Comparison of ENCODE assay signal across 1 cellular context in genomic region chr6:137707038-137707589, GRCh38.
A peak's percentile ranks its signal among the peaks of the same experiment; 100 is the strongest.
TF ChIP-seq lines count a peak whose summit lies in the region.

No MANE protein-coding gene starts in this region.

TF ChIP-seq in HepG2, 621 proteins besides CTCF, POLR2A, EP300 and RAD21 (continued from another document and continues in another):
- TF ChIP-seq, protein P1, sequence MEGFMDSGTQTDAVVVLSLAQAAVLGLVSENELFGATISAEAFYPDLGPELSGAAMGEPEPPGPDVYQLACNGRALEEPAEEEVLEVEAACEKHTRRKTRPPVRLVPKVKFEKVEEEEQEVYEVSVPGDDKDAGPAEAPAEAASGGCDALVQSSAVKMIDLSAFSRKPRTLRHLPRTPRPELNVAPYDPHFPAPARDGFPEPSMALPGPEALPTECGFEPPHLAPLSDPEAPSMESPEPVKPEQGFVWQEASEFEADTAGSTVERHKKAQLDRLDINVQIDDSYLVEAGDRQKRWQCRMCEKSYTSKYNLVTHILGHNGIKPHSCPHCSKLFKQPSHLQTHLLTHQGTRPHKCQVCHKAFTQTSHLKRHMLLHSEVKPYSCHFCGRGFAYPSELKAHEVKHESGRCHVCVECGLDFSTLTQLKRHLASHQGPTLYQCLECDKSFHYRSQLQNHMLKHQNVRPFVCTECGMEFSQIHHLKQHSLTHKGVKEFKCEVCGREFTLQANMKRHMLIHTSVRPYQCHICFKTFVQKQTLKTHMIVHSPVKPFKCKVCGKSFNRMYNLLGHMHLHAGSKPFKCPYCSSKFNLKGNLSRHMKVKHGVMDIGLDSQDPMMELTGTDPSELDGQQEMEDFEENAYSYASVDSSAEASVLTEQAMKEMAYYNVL (CRISPR knock-in tag; IDR thresholded peaks at IDR 0.05; ENCODE audit: borderline replicate concordance): no peak
- no peak for TF ChIP-seq KLF13 (CRISPR knock-in tag; IDR thresholded peaks at IDR 0.05)
- no peak for TF ChIP-seq ISL2 (CRISPR knock-in tag; IDR thresholded peaks at IDR 0.05)
- TF ChIP-seq ZFP90 (CRISPR knock-in tag; IDR thresholded peaks at IDR 0.05; ENCODE audit: borderline replicate concordance): no peak
- no peak for TF ChIP-seq ZNF225 (CRISPR knock-in tag; IDR thresholded peaks at IDR 0.05)
- TF ChIP-seq ZNF709 (CRISPR knock-in tag; IDR thresholded peaks at IDR 0.05): no peak
- no peak for TF ChIP-seq NKX3-1 (CRISPR knock-in tag; IDR thresholded peaks at IDR 0.05)
- TF ChIP-seq, protein P2, sequence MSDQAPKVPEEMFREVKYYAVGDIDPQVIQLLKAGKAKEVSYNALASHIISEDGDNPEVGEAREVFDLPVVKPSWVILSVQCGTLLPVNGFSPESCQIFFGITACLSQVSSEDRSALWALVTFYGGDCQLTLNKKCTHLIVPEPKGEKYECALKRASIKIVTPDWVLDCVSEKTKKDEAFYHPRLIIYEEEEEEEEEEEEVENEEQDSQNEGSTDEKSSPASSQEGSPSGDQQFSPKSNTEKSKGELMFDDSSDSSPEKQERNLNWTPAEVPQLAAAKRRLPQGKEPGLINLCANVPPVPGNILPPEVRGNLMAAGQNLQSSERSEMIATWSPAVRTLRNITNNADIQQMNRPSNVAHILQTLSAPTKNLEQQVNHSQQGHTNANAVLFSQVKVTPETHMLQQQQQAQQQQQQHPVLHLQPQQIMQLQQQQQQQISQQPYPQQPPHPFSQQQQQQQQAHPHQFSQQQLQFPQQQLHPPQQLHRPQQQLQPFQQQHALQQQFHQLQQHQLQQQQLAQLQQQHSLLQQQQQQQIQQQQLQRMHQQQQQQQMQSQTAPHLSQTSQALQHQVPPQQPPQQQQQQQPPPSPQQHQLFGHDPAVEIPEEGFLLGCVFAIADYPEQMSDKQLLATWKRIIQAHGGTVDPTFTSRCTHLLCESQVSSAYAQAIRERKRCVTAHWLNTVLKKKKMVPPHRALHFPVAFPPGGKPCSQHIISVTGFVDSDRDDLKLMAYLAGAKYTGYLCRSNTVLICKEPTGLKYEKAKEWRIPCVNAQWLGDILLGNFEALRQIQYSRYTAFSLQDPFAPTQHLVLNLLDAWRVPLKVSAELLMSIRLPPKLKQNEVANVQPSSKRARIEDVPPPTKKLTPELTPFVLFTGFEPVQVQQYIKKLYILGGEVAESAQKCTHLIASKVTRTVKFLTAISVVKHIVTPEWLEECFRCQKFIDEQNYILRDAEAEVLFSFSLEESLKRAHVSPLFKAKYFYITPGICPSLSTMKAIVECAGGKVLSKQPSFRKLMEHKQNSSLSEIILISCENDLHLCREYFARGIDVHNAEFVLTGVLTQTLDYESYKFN (CRISPR knock-in tag; conservative IDR thresholded peaks at IDR 0.05): no peak
- TF ChIP-seq RBFOX2 (IDR thresholded peaks at IDR 0.05; ENCODE audit: low read depth, low read length): no peak
- TF ChIP-seq TBP (CRISPR knock-in tag; IDR thresholded peaks at IDR 0.05): no peak
- TF ChIP-seq NFATC3 (CRISPR knock-in tag; IDR thresholded peaks at IDR 0.05): no peak
- TF ChIP-seq SMAD1 (CRISPR knock-in tag; IDR thresholded peaks at IDR 0.05; ENCODE audit: borderline replicate concordance, low read depth): no peak
- TF ChIP-seq ZNF318 (CRISPR knock-in tag; IDR thresholded peaks at IDR 0.05): no peak
- peak; percentile 66; the same call in 1 of the 2 replicates for TF ChIP-seq ZNF24 (IDR thresholded peaks at IDR 0.05)
- TF ChIP-seq, protein P3, sequence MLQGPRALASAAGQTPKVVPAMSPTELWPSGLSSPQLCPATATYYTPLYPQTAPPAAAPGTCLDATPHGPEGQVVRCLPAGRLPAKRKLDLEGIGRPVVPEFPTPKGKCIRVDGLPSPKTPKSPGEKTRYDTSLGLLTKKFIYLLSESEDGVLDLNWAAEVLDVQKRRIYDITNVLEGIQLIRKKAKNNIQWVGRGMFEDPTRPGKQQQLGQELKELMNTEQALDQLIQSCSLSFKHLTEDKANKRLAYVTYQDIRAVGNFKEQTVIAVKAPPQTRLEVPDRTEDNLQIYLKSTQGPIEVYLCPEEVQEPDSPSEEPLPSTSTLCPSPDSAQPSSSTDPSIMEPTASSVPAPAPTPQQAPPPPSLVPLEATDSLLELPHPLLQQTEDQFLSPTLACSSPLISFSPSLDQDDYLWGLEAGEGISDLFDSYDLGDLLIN (CRISPR knock-in tag; IDR thresholded peaks at IDR 0.05; ENCODE audit: borderline replicate concordance): no peak
- TF ChIP-seq U2AF2 (IDR thresholded peaks at IDR 0.05; ENCODE audit: low read depth, low read length): no peak
- no peak for TF ChIP-seq ZNF136 (CRISPR knock-in tag; IDR thresholded peaks at IDR 0.05; ENCODE audit: low read depth)
- no peak for TF ChIP-seq STAG1 (CRISPR knock-in tag; IDR thresholded peaks at IDR 0.05)
- no peak for TF ChIP-seq ZNF619 (CRISPR knock-in tag; IDR thresholded peaks at IDR 0.05)
- TF ChIP-seq, protein P4, sequence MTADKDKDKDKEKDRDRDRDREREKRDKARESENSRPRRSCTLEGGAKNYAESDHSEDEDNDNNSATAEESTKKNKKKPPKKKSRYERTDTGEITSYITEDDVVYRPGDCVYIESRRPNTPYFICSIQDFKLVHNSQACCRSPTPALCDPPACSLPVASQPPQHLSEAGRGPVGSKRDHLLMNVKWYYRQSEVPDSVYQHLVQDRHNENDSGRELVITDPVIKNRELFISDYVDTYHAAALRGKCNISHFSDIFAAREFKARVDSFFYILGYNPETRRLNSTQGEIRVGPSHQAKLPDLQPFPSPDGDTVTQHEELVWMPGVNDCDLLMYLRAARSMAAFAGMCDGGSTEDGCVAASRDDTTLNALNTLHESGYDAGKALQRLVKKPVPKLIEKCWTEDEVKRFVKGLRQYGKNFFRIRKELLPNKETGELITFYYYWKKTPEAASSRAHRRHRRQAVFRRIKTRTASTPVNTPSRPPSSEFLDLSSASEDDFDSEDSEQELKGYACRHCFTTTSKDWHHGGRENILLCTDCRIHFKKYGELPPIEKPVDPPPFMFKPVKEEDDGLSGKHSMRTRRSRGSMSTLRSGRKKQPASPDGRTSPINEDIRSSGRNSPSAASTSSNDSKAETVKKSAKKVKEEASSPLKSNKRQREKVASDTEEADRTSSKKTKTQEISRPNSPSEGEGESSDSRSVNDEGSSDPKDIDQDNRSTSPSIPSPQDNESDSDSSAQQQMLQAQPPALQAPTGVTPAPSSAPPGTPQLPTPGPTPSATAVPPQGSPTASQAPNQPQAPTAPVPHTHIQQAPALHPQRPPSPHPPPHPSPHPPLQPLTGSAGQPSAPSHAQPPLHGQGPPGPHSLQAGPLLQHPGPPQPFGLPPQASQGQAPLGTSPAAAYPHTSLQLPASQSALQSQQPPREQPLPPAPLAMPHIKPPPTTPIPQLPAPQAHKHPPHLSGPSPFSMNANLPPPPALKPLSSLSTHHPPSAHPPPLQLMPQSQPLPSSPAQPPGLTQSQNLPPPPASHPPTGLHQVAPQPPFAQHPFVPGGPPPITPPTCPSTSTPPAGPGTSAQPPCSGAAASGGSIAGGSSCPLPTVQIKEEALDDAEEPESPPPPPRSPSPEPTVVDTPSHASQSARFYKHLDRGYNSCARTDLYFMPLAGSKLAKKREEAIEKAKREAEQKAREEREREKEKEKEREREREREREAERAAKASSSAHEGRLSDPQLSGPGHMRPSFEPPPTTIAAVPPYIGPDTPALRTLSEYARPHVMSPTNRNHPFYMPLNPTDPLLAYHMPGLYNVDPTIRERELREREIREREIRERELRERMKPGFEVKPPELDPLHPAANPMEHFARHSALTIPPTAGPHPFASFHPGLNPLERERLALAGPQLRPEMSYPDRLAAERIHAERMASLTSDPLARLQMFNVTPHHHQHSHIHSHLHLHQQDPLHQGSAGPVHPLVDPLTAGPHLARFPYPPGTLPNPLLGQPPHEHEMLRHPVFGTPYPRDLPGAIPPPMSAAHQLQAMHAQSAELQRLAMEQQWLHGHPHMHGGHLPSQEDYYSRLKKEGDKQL (CRISPR knock-in tag; IDR thresholded peaks at IDR 0.05; ENCODE audit: low read depth): no peak
- TF ChIP-seq, protein P5, sequence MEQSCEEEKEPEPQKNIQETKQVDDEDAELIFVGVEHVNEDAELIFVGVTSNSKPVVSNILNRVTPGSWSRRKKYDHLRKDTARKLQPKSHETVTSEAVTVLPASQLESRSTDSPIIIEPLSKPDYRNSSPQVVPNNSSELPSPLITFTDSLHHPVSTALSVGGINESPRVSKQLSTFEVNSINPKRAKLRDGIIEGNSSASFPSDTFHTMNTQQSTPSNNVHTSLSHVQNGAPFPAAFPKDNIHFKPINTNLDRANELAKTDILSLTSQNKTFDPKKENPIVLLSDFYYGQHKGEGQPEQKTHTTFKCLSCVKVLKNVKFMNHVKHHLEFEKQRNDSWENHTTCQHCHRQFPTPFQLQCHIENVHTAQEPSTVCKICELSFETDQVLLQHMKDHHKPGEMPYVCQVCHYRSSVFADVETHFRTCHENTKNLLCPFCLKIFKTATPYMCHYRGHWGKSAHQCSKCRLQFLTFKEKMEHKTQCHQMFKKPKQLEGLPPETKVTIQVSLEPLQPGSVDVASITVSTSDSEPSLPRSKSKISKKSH (CRISPR knock-in tag; IDR thresholded peaks at IDR 0.05; ENCODE audit: borderline replicate concordance): no peak
- TF ChIP-seq CBX5 (CRISPR knock-in tag; IDR thresholded peaks at IDR 0.05; ENCODE audit: borderline replicate concordance): no peak
- no peak for TF ChIP-seq RARA (CRISPR knock-in tag; IDR thresholded peaks at IDR 0.05)
- no peak for TF ChIP-seq ZNF761 (CRISPR knock-in tag; conservative IDR thresholded peaks at IDR 0.05)
- TF ChIP-seq, protein P6, sequence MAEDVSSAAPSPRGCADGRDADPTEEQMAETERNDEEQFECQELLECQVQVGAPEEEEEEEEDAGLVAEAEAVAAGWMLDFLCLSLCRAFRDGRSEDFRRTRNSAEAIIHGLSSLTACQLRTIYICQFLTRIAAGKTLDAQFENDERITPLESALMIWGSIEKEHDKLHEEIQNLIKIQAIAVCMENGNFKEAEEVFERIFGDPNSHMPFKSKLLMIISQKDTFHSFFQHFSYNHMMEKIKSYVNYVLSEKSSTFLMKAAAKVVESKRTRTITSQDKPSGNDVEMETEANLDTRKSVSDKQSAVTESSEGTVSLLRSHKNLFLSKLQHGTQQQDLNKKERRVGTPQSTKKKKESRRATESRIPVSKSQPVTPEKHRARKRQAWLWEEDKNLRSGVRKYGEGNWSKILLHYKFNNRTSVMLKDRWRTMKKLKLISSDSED (CRISPR knock-in tag; IDR thresholded peaks at IDR 0.05): no peak
- TF ChIP-seq CHCHD3 (CRISPR knock-in tag; IDR thresholded peaks at IDR 0.05): no peak
- TF ChIP-seq ZNF382 (CRISPR knock-in tag; IDR thresholded peaks at IDR 0.05; ENCODE audit: borderline replicate concordance): no peak
- no peak for TF ChIP-seq CENPX (CRISPR knock-in tag; IDR thresholded peaks at IDR 0.05)
- no peak for TF ChIP-seq RXRB (CRISPR knock-in tag; IDR thresholded peaks at IDR 0.05; ENCODE audit: borderline replicate concordance)
- TF ChIP-seq ZNF839 (CRISPR knock-in tag; IDR thresholded peaks at IDR 0.05; ENCODE audit: borderline replicate concordance): no peak
- TF ChIP-seq ZNF331 (CRISPR knock-in tag; IDR thresholded peaks at IDR 0.05): no peak
- TF ChIP-seq ZNF746 (CRISPR knock-in tag; IDR thresholded peaks at IDR 0.05): no peak
